8 cellular contexts compared by ENCODE assay signal in the genomic region with DNA sequence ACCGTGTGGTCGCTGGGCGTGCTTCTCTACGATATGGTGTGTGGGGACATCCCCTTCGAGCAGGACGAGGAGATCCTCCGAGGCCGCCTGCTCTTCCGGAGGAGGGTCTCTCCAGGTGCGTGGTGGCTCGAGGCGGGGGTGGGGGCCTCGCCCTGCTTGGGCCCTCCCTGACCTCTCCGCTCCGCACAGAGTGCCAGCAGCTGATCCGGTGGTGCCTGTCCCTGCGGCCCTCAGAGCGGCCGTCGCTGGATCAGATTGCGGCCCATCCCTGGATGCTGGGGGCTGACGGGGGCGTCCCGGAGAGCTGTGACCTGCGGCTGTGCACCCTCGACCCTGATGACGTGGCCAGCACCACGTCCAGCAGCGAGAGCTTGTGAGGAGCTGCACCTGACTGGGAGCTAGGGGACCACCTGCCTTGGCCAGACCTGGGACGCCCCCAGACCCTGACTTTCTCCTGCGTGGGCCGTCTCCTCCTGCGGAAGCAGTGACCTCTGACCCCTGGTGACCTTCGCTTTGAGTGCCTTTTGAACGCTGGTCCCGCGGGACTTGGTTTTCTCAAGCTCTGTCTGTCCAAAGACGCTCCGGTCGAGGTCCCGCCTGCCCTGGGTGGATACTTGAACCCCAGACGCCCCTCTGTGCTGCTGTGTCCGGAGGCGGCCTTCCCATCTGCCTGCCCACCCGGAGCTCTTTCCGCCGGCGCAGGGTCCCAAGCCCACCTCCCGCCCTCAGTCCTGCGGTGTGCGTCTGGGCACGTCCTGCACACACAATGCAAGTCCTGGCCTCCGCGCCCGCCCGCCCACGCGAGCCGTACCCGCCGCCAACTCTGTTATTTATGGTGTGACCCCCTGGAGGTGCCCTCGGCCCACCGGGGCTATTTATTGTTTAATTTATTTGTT. TPM values are rescaled to one million over a fixed set of nuclear protein-coding genes. Genes with fewer than 3 reads are reported as not detected.
DNase-seq lines count a peak whose midpoint lies in the region; ATAC-seq, FAIRE-seq and TF ChIP-seq lines count a peak whose summit lies in the region.

No MANE protein-coding gene starts in this region.

- peak overlapping the region; percentile 55 to 95 (median 72) for H3K27ac ChIP-seq in pancreas

- no peak for FAIRE-seq in pancreas (lab: Jason Lieb, UNC)

- no peaks in the 10 kb centered on the region for H3K27me3 ChIP-seq in pancreas

- POLR2A ChIA-PET in activated CD4-positive, alpha-beta T cell treated with anti-CD3 and anti-CD28 coated beads, Interleukin-2, amount 10 ng/mL, durations not matched to agents 7 days and 5 days (lab: Charles Lee), result interaction anchor here (0.6 to 1.3 kb wide), 2 partner anchors 27 to 73 kb away, joined by 3 to 5 read pairs; no protein-coding TSS in a partner anchor

- H3K4me1 ChIP-seq in pancreas, result peaks cover 16 to 51% (median 18%) of the 10 kb centered on the region in 3 donors

- H3K27ac Mint-ChIP-seq in activated CD4-positive, alpha-beta T cell treated with anti-CD3 and anti-CD28 coated beads, Interleukin-2, amount 10 ng/mL, durations not matched to agents 7 days and 5 days, result peak overlapping the region; percentile 76

- H3K9me3 ChIP-seq in pancreas, result no peaks in the 10 kb centered on the region

- DNase-seq in activated CD4-positive, alpha-beta T cell treated with anti-CD3 and anti-CD28 coated beads, Interleukin-2, amount 10 ng/mL, durations not matched to agents 7 days and 5 days, result no peak
- DNase-seq in fibroblast of the aortic adventitia (ENCODE audit: low read depth) (no peak), pancreas (peak; percentile 50 to 86 (median 65)), RPMI8226 (no peak)

- no peaks in the 10 kb centered on the region for H3K9me3 Mint-ChIP-seq in activated CD4-positive, alpha-beta T cell treated with anti-CD3 and anti-CD28 coated beads, Interleukin-2, amount 10 ng/mL, durations not matched to agents 7 days and 5 days

- no peaks in the 10 kb centered on the region for H3K27me3 Mint-ChIP-seq in activated CD4-positive, alpha-beta T cell treated with anti-CD3 and anti-CD28 coated beads, Interleukin-2, amount 10 ng/mL, durations not matched to agents 7 days and 5 days

- peak overlapping the region; percentile 84 for H3K4me3 ChIP-seq in fibroblast of the aortic adventitia (ENCODE audit: low read depth, low read length)
- H3K4me3 ChIP-seq in pancreas, result peak overlapping the region; percentile 91 to 98 (median 95)

- CTCF ChIA-PET in activated CD4-positive, alpha-beta T cell treated with anti-CD3 and anti-CD28 coated beads, Interleukin-2, amount 10 ng/mL, durations not matched to agents 7 days and 5 days (lab: Charles Lee), result interaction anchor here (0.5 to 1.8 kb wide), 4 partner anchors 27 to 228 kb away, joined by 3 to 4 read pairs (median 3); no protein-coding TSS in a partner anchor

- H3K4me1 Mint-ChIP-seq in activated CD4-positive, alpha-beta T cell treated with anti-CD3 and anti-CD28 coated beads, Interleukin-2, amount 10 ng/mL, durations not matched to agents 7 days and 5 days, result peaks cover 29% of the 10 kb centered on the region

- intact Hi-C loops in pancreas (cut with DNase I), result no loop called here

- TF ChIP-seq CTCF in GM12872 (IDR thresholded peaks at IDR 0.05; ENCODE audit: insufficient read depth, low read depth, low read length), result 0 out of 3 replicates have a peak, but pooled peaks have one; percentile 6
- no peak for TF ChIP-seq CTCF in fibroblast of the aortic adventitia (IDR thresholded peaks at IDR 0.05; ENCODE audit: insufficient read depth, low read length)
- TF ChIP-seq CTCF in pancreas (IDR thresholded peaks at IDR 0.05), result no peak

- peak overlapping the region; percentile 65 for H3K4me3 Mint-ChIP-seq in activated CD4-positive, alpha-beta T cell treated with anti-CD3 and anti-CD28 coated beads, Interleukin-2, amount 10 ng/mL, durations not matched to agents 7 days and 5 days

- H3K36me3 ChIP-seq in pancreas, result peaks cover 0 to 19% (median 17%) of the 10 kb centered on the region in 3 donors

- 74 to 75% methylated on average over 57 to 63 of the region's 63 CpGs for WGBS in pancreas, 2 donors

- H3K36me3 Mint-ChIP-seq in activated CD4-positive, alpha-beta T cell treated with anti-CD3 and anti-CD28 coated beads, Interleukin-2, amount 10 ng/mL, durations not matched to agents 7 days and 5 days (ENCODE audit: low read depth), result peaks cover 22% of the 10 kb centered on the region

- no peak for ATAC-seq in pancreas
- ATAC-seq in HG03378 (IDR thresholded peaks at IDR 0.05; ENCODE audit: unreplicated experiment), result no peak
- ATAC-seq in GM21825 (IDR thresholded peaks at IDR 0.05; ENCODE audit: unreplicated experiment), result no peak
- no peak for ATAC-seq in HG03469 (IDR thresholded peaks at IDR 0.05; ENCODE audit: unreplicated experiment)

RNA-seq across cellular contexts. Expression of gene PIM3, which starts 2.4 kb away (rescaled TPM):
- 10 to 100 TPM; 39.7 to 44.7 TPM for total RNA-seq in activated CD4-positive, alpha-beta T cell treated with anti-CD3 and anti-CD28 coated beads, Interleukin-2, amount 10 ng/mL, durations not matched to agents 7 days and 5 days
- 14.1 and 15.2 TPM in 2 replicates for total RNA-seq in fibroblast of the aortic adventitia (ENCODE audit: low replicate concordance)
- 10 to 100 TPM; 25.8 to 90.1 (median 33.1) TPM for total RNA-seq in pancreas
- polyA plus RNA-seq in pancreas, result 10 to 100 TPM; 55.3 to 82.7 TPM

RNA-seq across cellular contexts. Expression of gene CRELD2, which starts 44.6 kb away (rescaled TPM):
- 10 to 100 TPM; 42.4 to 47.9 TPM for total RNA-seq in activated CD4-positive, alpha-beta T cell treated with anti-CD3 and anti-CD28 coated beads, Interleukin-2, amount 10 ng/mL, durations not matched to agents 7 days and 5 days
- total RNA-seq in fibroblast of the aortic adventitia (ENCODE audit: low replicate concordance) (34.0 and 69.4 TPM in 2 replicates), pancreas (10 to 100 TPM; 37.2 to 61.9 (median 54.1) TPM)
- polyA plus RNA-seq in pancreas, result 10 to 100 TPM; 51.1 to 56.4 TPM

RNA-seq across cellular contexts. Expression of gene ALG12, which starts 44.8 kb away (rescaled TPM):
- total RNA-seq in activated CD4-positive, alpha-beta T cell treated with anti-CD3 and anti-CD28 coated beads, Interleukin-2, amount 10 ng/mL, durations not matched to agents 7 days and 5 days, result 10 to 100 TPM; 21.4 to 28.5 TPM
- 8.3 and 19.9 TPM in 2 replicates for total RNA-seq in fibroblast of the aortic adventitia (ENCODE audit: low replicate concordance)
- total RNA-seq in pancreas, result 10 to 100 TPM in 4 of 6 donors, 1 to 10 TPM in 2; 7.4 to 13.1 (median 12.1) TPM
- polyA plus RNA-seq in pancreas, result 1 to 10 TPM; 7.1 to 8.6 TPM

RNA-seq across cellular contexts. Expression of gene IL17REL, which starts 49.6 kb away (rescaled TPM):
- total RNA-seq in activated CD4-positive, alpha-beta T cell treated with anti-CD3 and anti-CD28 coated beads, Interleukin-2, amount 10 ng/mL, durations not matched to agents 7 days and 5 days, result not detected
- total RNA-seq in fibroblast of the aortic adventitia (ENCODE audit: low replicate concordance), result not detected in 2 replicates
- total RNA-seq in pancreas, result not detected
- not detected for polyA plus RNA-seq in pancreas

Comparison
In these comparisons a context has a peak if more than half of its experiments do, and no peak if none do; other contexts are left out.
1. DNase-seq: peak in pancreas (6 of 6); none in activated CD4-positive, alpha-beta T cell treated with anti-CD3 and anti-CD28 coated beads, Interleukin-2, amount 10 ng/mL, durations not matched to agents 7 days and 5 days (single experiment), fibroblast of the aortic adventitia (single experiment) and RPMI8226 (single experiment).